ENCODE assay signal across 27 cellular contexts in the genomic region with DNA sequence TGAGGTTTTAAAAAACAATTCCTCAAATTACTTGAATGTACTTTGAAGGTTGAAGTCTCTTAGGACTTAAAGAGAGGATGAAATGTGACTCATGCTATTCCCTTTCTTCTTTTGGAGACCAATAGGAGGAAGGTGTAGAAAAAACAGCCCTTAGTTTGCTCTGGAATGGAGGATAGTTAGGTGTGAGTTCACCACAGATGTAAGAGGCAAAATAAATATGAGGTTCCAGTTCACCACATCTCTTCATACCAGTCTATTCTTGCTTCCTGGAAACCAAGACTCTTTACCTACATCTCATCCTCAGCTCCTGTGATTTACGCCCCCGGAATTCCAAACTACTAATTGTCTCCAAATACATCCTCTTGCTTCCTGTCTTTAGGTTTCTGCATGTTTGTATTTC.
A peak's percentile ranks its signal among the peaks of the same experiment; 100 is the strongest.
DNase-seq lines count a peak whose midpoint lies in the region; ATAC-seq and TF ChIP-seq lines count a peak whose summit lies in the region.
"Had no signal": no experiment of that assay in that cellular context is flagged by ENCODE, and none has a peak within 500 bp of the region (broad histone marks: within the 10 kb centered on the region; RNA-seq: fewer than 3 reads in every experiment).

No MANE protein-coding gene starts in this region.

- H3K9me3 ChIP-seq in sigmoid colon: no peaks in the 10 kb centered on the region
- no peaks in the 10 kb centered on the region for H3K9me3 ChIP-seq in CD4-positive, alpha-beta T cell (ENCODE audit: control insufficient read depth, low read length)
- H3K9me3 ChIP-seq: ascending aorta, left ventricle myocardium inferior, mucosa of descending colon, psoas muscle, SJSA1, testis, vagina had no signal

- peaks cover 3% of the 10 kb centered on the region for H3K27me3 Mint-ChIP-seq in activated CD8-positive, alpha-beta T cell treated with anti-CD3 and anti-CD28 coated beads for 36 hours
- peaks cover 8% of the 10 kb centered on the region for H3K27me3 Mint-ChIP-seq in CD4-positive, alpha-beta T cell

- no peaks in the 10 kb centered on the region for H3K9me3 Mint-ChIP-seq in activated CD8-positive, alpha-beta T cell treated with anti-CD3 and anti-CD28 coated beads for 36 hours
- H3K9me3 Mint-ChIP-seq in CD4-positive, alpha-beta T cell: no peaks in the 10 kb centered on the region
- H3K9me3 Mint-ChIP-seq: CD8-positive, alpha-beta memory T cell; effector memory CD8-positive, alpha-beta T cell; neural crest cell; stimulated activated memory B cell treated with anti-CD40 and anti-IgM and Interleukin-4, amounts not matched to agents 10 μg/mL and 1 μg/mL and 100 μg/mL, for 72 hours; T-helper 1 cell treated with Interleukin-12 subunit alpha and Interleukin-12 subunit beta and Interleukin-4 antibody, amounts not matched to agents 30 μg/mL and 1 μg/mL, for 36 hours had no signal

- TF ChIP-seq CTCF in activated CD8-positive, alpha-beta T cell treated with anti-CD3 and anti-CD28 coated beads for 36 hours (IDR thresholded peaks at IDR 0.05): no peak
- TF ChIP-seq CTCF in sigmoid colon (IDR thresholded peaks at IDR 0.05): no peak
- no peak for TF ChIP-seq CTCF in CD4-positive, alpha-beta T cell (IDR thresholded peaks at IDR 0.05)

- ATAC-seq in activated CD8-positive, alpha-beta T cell treated with anti-CD3 and anti-CD28 coated beads for 36 hours: no peak
- no peak for ATAC-seq in GM18867 (IDR thresholded peaks at IDR 0.05; ENCODE audit: unreplicated experiment)
- ATAC-seq in CD4-positive, alpha-beta T cell (ENCODE audit: poor library complexity): no peak
- ATAC-seq: effector memory CD8-positive, alpha-beta T cell; GM12878; mucosa of descending colon; Panc1; psoas muscle; stimulated activated memory B cell treated with anti-CD40 and anti-IgM and Interleukin-4, amounts not matched to agents 10 μg/mL and 1 μg/mL and 100 μg/mL, for 72 hours had no signal

- H3K27me3 ChIP-seq in sigmoid colon: no peaks in the 10 kb centered on the region
- H3K27me3 ChIP-seq in CD4-positive, alpha-beta T cell (ENCODE audit: control insufficient read depth, insufficient read depth, low read length): no peaks in the 10 kb centered on the region
- H3K27me3 ChIP-seq: ascending aorta, SJSA1, testis, vagina had no signal

- H3K4me3 Mint-ChIP-seq in activated CD8-positive, alpha-beta T cell treated with anti-CD3 and anti-CD28 coated beads for 36 hours: no peak overlapping the region
- no peak overlapping the region for H3K4me3 Mint-ChIP-seq in CD4-positive, alpha-beta T cell
- H3K4me3 Mint-ChIP-seq: activated naive CD8-positive, alpha-beta T cell; CD8-positive, alpha-beta memory T cell; effector memory CD8-positive, alpha-beta T cell; neural crest cell; stimulated activated memory B cell treated with anti-CD40 and anti-IgM and Interleukin-4, amounts not matched to agents 10 μg/mL and 1 μg/mL and 100 μg/mL, for 72 hours; T-helper 1 cell treated with Interleukin-12 subunit alpha and Interleukin-12 subunit beta and Interleukin-4 antibody, amounts not matched to agents 30 μg/mL and 1 μg/mL, for 36 hours had no signal

- H3K27ac ChIP-seq in sigmoid colon: no peak overlapping the region
- H3K27ac ChIP-seq in CD4-positive, alpha-beta T cell (ENCODE audit: low read depth, low read length): no peak overlapping the region
- H3K27ac ChIP-seq: ascending aorta, left ventricle myocardium inferior, psoas muscle, SJSA1, testis, vagina had no signal

- H3K4me1 Mint-ChIP-seq in activated CD8-positive, alpha-beta T cell treated with anti-CD3 and anti-CD28 coated beads for 36 hours (ENCODE audit: low read depth): no peaks in the 10 kb centered on the region
- H3K4me1 Mint-ChIP-seq in CD4-positive, alpha-beta T cell (ENCODE audit: low read depth): no peaks in the 10 kb centered on the region
- H3K4me1 Mint-ChIP-seq: CD8-positive, alpha-beta memory T cell; neural crest cell; stimulated activated memory B cell treated with anti-CD40 and anti-IgM and Interleukin-4, amounts not matched to agents 10 μg/mL and 1 μg/mL and 100 μg/mL, for 72 hours had no signal

- intact Hi-C loops in activated CD8-positive, alpha-beta T cell treated with anti-CD3 and anti-CD28 coated beads for 36 hours (cut with micrococcal nuclease): no loop called here
- intact Hi-C loops in sigmoid colon (cut with DNase I): no loop called here
- intact Hi-C loops in CD4-positive, alpha-beta T cell (cut with DNase I, micrococcal nuclease): no loop called here

- TF ChIP-seq POLR2A in sigmoid colon (IDR thresholded peaks at IDR 0.05): no peak

- no peak overlapping the region for H3K27ac Mint-ChIP-seq in activated CD8-positive, alpha-beta T cell treated with anti-CD3 and anti-CD28 coated beads for 36 hours
- H3K27ac Mint-ChIP-seq in CD4-positive, alpha-beta T cell: no peak overlapping the region
- H3K27ac Mint-ChIP-seq: activated naive CD8-positive, alpha-beta T cell; CD8-positive, alpha-beta memory T cell; effector memory CD8-positive, alpha-beta T cell; stimulated activated memory B cell treated with anti-CD40 and anti-IgM and Interleukin-4, amounts not matched to agents 10 μg/mL and 1 μg/mL and 100 μg/mL, for 72 hours; T-helper 1 cell treated with Interleukin-12 subunit alpha and Interleukin-12 subunit beta and Interleukin-4 antibody, amounts not matched to agents 30 μg/mL and 1 μg/mL, for 36 hours had no signal

- CTCF ChIA-PET in activated CD8-positive, alpha-beta T cell treated with anti-CD3 and anti-CD28 coated beads for 36 hours (lab: Charles Lee): no interaction called here
- CTCF ChIA-PET in CD4-positive, alpha-beta T cell (lab: Charles Lee): no interaction called here

- POLR2A ChIA-PET in activated CD8-positive, alpha-beta T cell treated with anti-CD3 and anti-CD28 coated beads for 36 hours (lab: Charles Lee): no interaction called here
- POLR2A ChIA-PET in CD4-positive, alpha-beta T cell (lab: Charles Lee): no interaction called here

- H3K4me1 ChIP-seq in sigmoid colon: no peaks in the 10 kb centered on the region
- H3K4me1 ChIP-seq: ascending aorta, left ventricle myocardium inferior, psoas muscle, SJSA1, testis, vagina had no signal

- no peak for TF ChIP-seq EP300 in sigmoid colon (IDR thresholded peaks at IDR 0.05)

- peak; percentile 1 for DNase-seq in HPDE6-E6E7 (ENCODE audit: extremely low spot score)
- peak; percentile 14 for DNase-seq in astrocyte of the hippocampus (ENCODE audit: low read depth, low spot score)
- DNase-seq in islet precursor cell: peak; percentile 50
- DNase-seq in activated CD8-positive, alpha-beta T cell treated with anti-CD3 and anti-CD28 coated beads for 36 hours: no peak
- no peak for DNase-seq in sigmoid colon
- no peak for DNase-seq in CD4-positive, alpha-beta T cell
- DNase-seq: activated CD4-positive, alpha-beta T cell treated with anti-CD3 and anti-CD28 coated beads for 4 hours; CD8-positive, alpha-beta memory T cell; effector memory CD8-positive, alpha-beta T cell; left ventricle myocardium inferior; mucosa of descending colon; NCI-H1105 treated with DMSO at 0.1 percent for 48 hours; NCI-H510A; NK-92 treated with Interleukin-12 subunit alpha and Interleukin-12 subunit beta, amount 100 ng/mL, for 24 hours; psoas muscle; testis had no signal

- H3K4me3 ChIP-seq in sigmoid colon: no peak overlapping the region
- H3K4me3 ChIP-seq: ascending aorta, GM12878, left ventricle myocardium inferior, mucosa of descending colon, psoas muscle, SJSA1, smooth muscle cell, testis, vagina had no signal

- H3K36me3 Mint-ChIP-seq in activated CD8-positive, alpha-beta T cell treated with anti-CD3 and anti-CD28 coated beads for 36 hours (ENCODE audit: low read depth): no peaks in the 10 kb centered on the region
- H3K36me3 Mint-ChIP-seq in CD4-positive, alpha-beta T cell (ENCODE audit: low read depth): no peaks in the 10 kb centered on the region
- H3K36me3 Mint-ChIP-seq: activated naive CD8-positive, alpha-beta T cell; CD8-positive, alpha-beta memory T cell; stimulated activated memory B cell treated with anti-CD40 and anti-IgM and Interleukin-4, amounts not matched to agents 10 μg/mL and 1 μg/mL and 100 μg/mL, for 72 hours had no signal

- no peaks in the 10 kb centered on the region for H3K36me3 ChIP-seq in sigmoid colon
- H3K36me3 ChIP-seq: ascending aorta, left ventricle myocardium inferior, SJSA1, vagina had no signal

- WGBS in sigmoid colon, 2 donors: 86 to 91% methylated on average over 2 of the region's 2 CpGs

Comparison
In these comparisons a context has a peak if more than half of its experiments do, and no peak if none do; other contexts are left out.
1. DNase-seq: peak in HPDE6-E6E7 (single experiment), astrocyte of the hippocampus (single experiment) and islet precursor cell (single experiment); none in activated CD8-positive, alpha-beta T cell treated with anti-CD3 and anti-CD28 coated beads for 36 hours (single experiment), sigmoid colon (single experiment) and CD4-positive, alpha-beta T cell (0 of 10).